In genomic region chr10:59904431-59905065, GRCh38 we compare ENCODE assay signal across 8 cellular contexts. TPM values are rescaled to one million over a fixed set of nuclear protein-coding genes. Genes with fewer than 3 reads are reported as not detected.
DNase-seq lines count a peak whose midpoint lies in the region; ATAC-seq and TF ChIP-seq lines count a peak whose summit lies in the region.

No MANE protein-coding gene starts in this region.

- H3K4me2 ChIP-seq in mesenchymal stem cell (ENCODE audit: low read length, poor library complexity, severe bottlenecking) = peak overlapping the region; percentile 81

- peaks cover 60% of the 10 kb centered on the region for H3K4me1 Mint-ChIP-seq in MCF 10A (ENCODE audit: insufficient read depth, unreplicated experiment)

- H3K9ac ChIP-seq in mesenchymal stem cell (ENCODE audit: low read length) = peak overlapping the region; percentile 94

- DNase-seq in right atrium auricular region (ENCODE audit: low spot score) (no peak), left ventricle myocardium superior (no peak), MCF 10A (ENCODE audit: unreplicated experiment) (no peak), mesenchymal stem cell (no peak), vagina (ENCODE audit: extremely low spot score in 2 of 2) (no peak), GM03348 (ENCODE audit: low spot score) (no peak), ecto neural progenitor cell (ENCODE audit: low spot score) (no peak), ACHN (no peak)

- no TSS peak for BruUV-seq in MCF 10A (replicated peaks; lab: Mats Ljungman, UMichigan)

- H3K27ac ChIP-seq in right atrium auricular region (peak overlapping the region; percentile 94 to 96), mesenchymal stem cell (ENCODE audit: low read length, poor library complexity, severe bottlenecking) (no peak overlapping the region), vagina (peak overlapping the region; percentile 91)

- TF ChIP-seq CTCF in right atrium auricular region (IDR thresholded peaks at IDR 0.05) = no peak
- no peak for TF ChIP-seq CTCF in MCF 10A (IDR thresholded peaks at IDR 0.05; ENCODE audit: unreplicated experiment)
- TF ChIP-seq CTCF in vagina (IDR thresholded peaks at IDR 0.05) = no peak

- peak overlapping the region; percentile 88 to 94 for H3K4me3 ChIP-seq in right atrium auricular region
- peak overlapping the region in 1 of 2 experiments; percentile 93 for H3K4me3 ChIP-seq in mesenchymal stem cell (ENCODE audit: insufficient read depth in 1 of 2, low read depth in 1 of 2, low read length in 2 of 2)
- H3K4me3 ChIP-seq in vagina = peak overlapping the region; percentile 92 to 97

- no peaks in the 10 kb centered on the region for H3K27me3 ChIP-seq in right atrium auricular region
- H3K27me3 ChIP-seq in mesenchymal stem cell (ENCODE audit: control insufficient read depth in 1 of 2, insufficient read depth in 1 of 2, low read length in 2 of 2) = no peaks in the 10 kb centered on the region
- H3K27me3 ChIP-seq in vagina = no peaks in the 10 kb centered on the region

- no peak overlapping the region for H3K18ac ChIP-seq in mesenchymal stem cell (ENCODE audit: low read depth in 1 of 2, low read length in 2 of 2)

- H3K9me3 ChIP-seq in right atrium auricular region (no peaks in the 10 kb centered on the region), mesenchymal stem cell (ENCODE audit: control insufficient read depth, low read length) (no peaks in the 10 kb centered on the region), vagina (no peaks in the 10 kb centered on the region)

- no peak overlapping the region for H4K91ac ChIP-seq in mesenchymal stem cell (ENCODE audit: low read length)

- CTCF ChIA-PET in MCF 10A (lab: Yijun Ruan, JAX) = interaction anchor here (0.7 to 6.0 kb wide), 7 partner anchors 11 to 244 kb away, joined by 3 to 127 read pairs (median 11); no protein-coding TSS in a partner anchor

- TF ChIP-seq POLR2A in vagina (IDR thresholded peaks at IDR 0.05) = no peak

- H2BK15ac ChIP-seq in mesenchymal stem cell (ENCODE audit: low read depth, poor library complexity, severe bottlenecking) = no peak overlapping the region

- H3K4ac ChIP-seq in mesenchymal stem cell (ENCODE audit: low read depth in 1 of 2, low read length in 2 of 2) = no peak overlapping the region

- intact Hi-C loops in left ventricle myocardium superior (cut with micrococcal nuclease) (no loop called here), MCF 10A (cut with micrococcal nuclease) (loop anchor here (5.0 kb wide), 1 partner anchor 143 kb away; no protein-coding TSS in a partner anchor), vagina (cut with DNase I) (no loop called here)

- WGBS in mesenchymal stem cell = 48% methylated on average over 6 of the region's 7 CpGs

- POLR2A ChIA-PET in MCF 10A (lab: Yijun Ruan, JAX) = interaction anchor here (0.6 to 9.8 kb wide), 9 partner anchors 7 to 1636 kb away, joined by 3 to 130 read pairs (median 7); partner anchors contain the start of gene IPMK

- no peak for ATAC-seq in left ventricle myocardium superior

- H3K9me3 Mint-ChIP-seq in MCF 10A (ENCODE audit: unreplicated experiment) = no peaks in the 10 kb centered on the region

- no peak overlapping the region for H2AFZ ChIP-seq in mesenchymal stem cell (ENCODE audit: low read depth, low read length)

- H3K79me1 ChIP-seq in mesenchymal stem cell (replicated peaks; ENCODE audit: low read length, poor library complexity, severe bottlenecking) = peaks cover 8% of the 10 kb centered on the region

- no peak overlapping the region for H2BK5ac ChIP-seq in mesenchymal stem cell (ENCODE audit: low read depth, low read length, poor library complexity, severe bottlenecking)

- H3K27me3 Mint-ChIP-seq in MCF 10A (ENCODE audit: insufficient read depth, unreplicated experiment) = no peaks in the 10 kb centered on the region

- H3K14ac ChIP-seq in mesenchymal stem cell (ENCODE audit: low read length in 2 of 2) = no peak overlapping the region

- no peak overlapping the region for H2AK5ac ChIP-seq in mesenchymal stem cell (ENCODE audit: low read length, severe bottlenecking)

- H3K4me3 Mint-ChIP-seq in MCF 10A (ENCODE audit: unreplicated experiment) = peak overlapping the region; percentile 87

- H3K36me3 ChIP-seq in right atrium auricular region (no peaks in the 10 kb centered on the region), mesenchymal stem cell (ENCODE audit: control insufficient read depth in 1 of 2, insufficient read depth in 2 of 2, low read depth in 1 of 2, low read length in 2 of 2) (peaks cover 0 to 4% of the 10 kb centered on the region in 2 experiments), vagina (no peaks in the 10 kb centered on the region)

- no peak overlapping the region for H2BK12ac ChIP-seq in mesenchymal stem cell (ENCODE audit: low read length in 2 of 2)

- in situ Hi-C loops in ACHN (cut with HindIII; ENCODE audit: low pct_ligation_motif_present, low pct_unique_long_range_greater_than_20kb, low sequenced_read_pairs) = no loop called here

- H3K4me1 ChIP-seq in right atrium auricular region (peaks cover 0 to 55% of the 10 kb centered on the region in 2 donors), mesenchymal stem cell (ENCODE audit: control insufficient read depth, insufficient read depth, low read depth, low read length) (peaks cover 8% of the 10 kb centered on the region), vagina (peaks cover 51% of the 10 kb centered on the region)

- H3K23ac ChIP-seq in mesenchymal stem cell (ENCODE audit: low read length in 2 of 2) = no peak overlapping the region

- no peak overlapping the region for H2BK120ac ChIP-seq in mesenchymal stem cell (ENCODE audit: low read depth, low read length)

- H4K8ac ChIP-seq in mesenchymal stem cell (ENCODE audit: low read length) = no peak overlapping the region

- H3K36me3 Mint-ChIP-seq in MCF 10A (ENCODE audit: insufficient read depth, unreplicated experiment) = peaks cover 13% of the 10 kb centered on the region

- peak overlapping the region; percentile 86 for H3K27ac Mint-ChIP-seq in MCF 10A (ENCODE audit: low read depth, unreplicated experiment)

RNA-seq across cellular contexts. Expression of gene CCDC6, which starts 1.8 kb away (rescaled TPM):
- 10 to 100 TPM; 19.1 to 22.7 TPM for total RNA-seq in right atrium auricular region
- total RNA-seq in left ventricle myocardium superior = 15.9 TPM
- 56.6 and 66.4 TPM in 2 replicates for total RNA-seq in MCF 10A (2022)
- polyA plus RNA-seq in mesenchymal stem cell (2013, experiment 1 of 2) = 29.8 TPM
- polyA plus RNA-seq in mesenchymal stem cell (2013, experiment 2 of 2) = 30.0 TPM
- total RNA-seq in vagina = 47.4 TPM
